Comparison of ENCODE assay signal across 2 cellular contexts in the genomic region with DNA sequence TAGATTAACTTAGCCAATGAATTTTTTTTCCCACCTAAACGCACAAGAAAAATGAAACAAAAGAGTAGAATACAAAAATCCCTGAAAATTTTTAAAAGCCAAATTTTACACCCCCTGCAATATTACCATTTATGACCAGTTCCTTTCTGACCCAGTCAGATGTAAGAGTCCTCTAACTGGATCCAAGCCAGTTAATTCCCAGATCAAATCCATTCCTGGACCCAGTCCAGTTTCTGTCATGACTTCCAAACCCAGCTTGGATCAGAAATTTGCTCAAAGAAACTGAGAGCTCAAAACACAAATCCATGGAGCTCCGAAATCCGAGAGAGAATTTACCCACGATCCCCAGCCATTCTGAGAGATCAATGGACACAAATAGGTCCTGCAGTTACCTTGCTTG.
TF ChIP-seq lines count a peak whose summit lies in the region.

No MANE protein-coding gene starts in this region.

TF ChIP-seq in K562, 482 proteins besides CTCF, POLR2A, EP300 and RAD21:
- TF ChIP-seq PTBP1 (IDR thresholded peaks at IDR 0.05; ENCODE audit: low read depth, low read length): no peak
- TF ChIP-seq HMBOX1 (IDR thresholded peaks at IDR 0.05): no peak
- no peak for TF ChIP-seq MAFK (IDR thresholded peaks at IDR 0.05; ENCODE audit: low read length)
- TF ChIP-seq, protein P1, sequence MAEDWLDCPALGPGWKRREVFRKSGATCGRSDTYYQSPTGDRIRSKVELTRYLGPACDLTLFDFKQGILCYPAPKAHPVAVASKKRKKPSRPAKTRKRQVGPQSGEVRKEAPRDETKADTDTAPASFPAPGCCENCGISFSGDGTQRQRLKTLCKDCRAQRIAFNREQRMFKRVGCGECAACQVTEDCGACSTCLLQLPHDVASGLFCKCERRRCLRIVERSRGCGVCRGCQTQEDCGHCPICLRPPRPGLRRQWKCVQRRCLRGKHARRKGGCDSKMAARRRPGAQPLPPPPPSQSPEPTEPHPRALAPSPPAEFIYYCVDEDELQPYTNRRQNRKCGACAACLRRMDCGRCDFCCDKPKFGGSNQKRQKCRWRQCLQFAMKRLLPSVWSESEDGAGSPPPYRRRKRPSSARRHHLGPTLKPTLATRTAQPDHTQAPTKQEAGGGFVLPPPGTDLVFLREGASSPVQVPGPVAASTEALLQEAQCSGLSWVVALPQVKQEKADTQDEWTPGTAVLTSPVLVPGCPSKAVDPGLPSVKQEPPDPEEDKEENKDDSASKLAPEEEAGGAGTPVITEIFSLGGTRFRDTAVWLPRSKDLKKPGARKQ (CRISPR knock-in tag; IDR thresholded peaks at IDR 0.05): no peak

TF ChIP-seq in HepG2, 621 proteins besides CTCF, POLR2A, EP300 and RAD21:
- TF ChIP-seq TEAD3 (CRISPR knock-in tag; optimal IDR thresholded peaks at IDR 0.05; ENCODE audit: borderline replicate concordance) (no peak), ZBTB7A (CRISPR knock-in tag; IDR thresholded peaks at IDR 0.05) (no peak), ZNF33B (CRISPR knock-in tag; IDR thresholded peaks at IDR 0.05) (no peak), GLI4 (CRISPR knock-in tag; IDR thresholded peaks at IDR 0.05; ENCODE audit: borderline replicate concordance) (no peak), TOPORS (CRISPR knock-in tag; IDR thresholded peaks at IDR 0.05) (no peak), BCL3 (CRISPR knock-in tag; IDR thresholded peaks at IDR 0.05) (no peak), RAD51 (IDR thresholded peaks at IDR 0.05; ENCODE audit: borderline replicate concordance) (no peak), RBAK (CRISPR knock-in tag; IDR thresholded peaks at IDR 0.05) (no peak)
- TF ChIP-seq, protein P2, sequence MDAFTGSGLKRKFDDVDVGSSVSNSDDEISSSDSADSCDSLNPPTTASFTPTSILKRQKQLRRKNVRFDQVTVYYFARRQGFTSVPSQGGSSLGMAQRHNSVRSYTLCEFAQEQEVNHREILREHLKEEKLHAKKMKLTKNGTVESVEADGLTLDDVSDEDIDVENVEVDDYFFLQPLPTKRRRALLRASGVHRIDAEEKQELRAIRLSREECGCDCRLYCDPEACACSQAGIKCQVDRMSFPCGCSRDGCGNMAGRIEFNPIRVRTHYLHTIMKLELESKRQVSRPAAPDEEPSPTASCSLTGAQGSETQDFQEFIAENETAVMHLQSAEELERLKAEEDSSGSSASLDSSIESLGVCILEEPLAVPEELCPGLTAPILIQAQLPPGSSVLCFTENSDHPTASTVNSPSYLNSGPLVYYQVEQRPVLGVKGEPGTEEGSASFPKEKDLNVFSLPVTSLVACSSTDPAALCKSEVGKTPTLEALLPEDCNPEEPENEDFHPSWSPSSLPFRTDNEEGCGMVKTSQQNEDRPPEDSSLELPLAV (CRISPR knock-in tag; conservative IDR thresholded peaks at IDR 0.05; ENCODE audit: low read depth): no peak
